ENCODE assay signal across 9 cellular contexts in the genomic region with DNA sequence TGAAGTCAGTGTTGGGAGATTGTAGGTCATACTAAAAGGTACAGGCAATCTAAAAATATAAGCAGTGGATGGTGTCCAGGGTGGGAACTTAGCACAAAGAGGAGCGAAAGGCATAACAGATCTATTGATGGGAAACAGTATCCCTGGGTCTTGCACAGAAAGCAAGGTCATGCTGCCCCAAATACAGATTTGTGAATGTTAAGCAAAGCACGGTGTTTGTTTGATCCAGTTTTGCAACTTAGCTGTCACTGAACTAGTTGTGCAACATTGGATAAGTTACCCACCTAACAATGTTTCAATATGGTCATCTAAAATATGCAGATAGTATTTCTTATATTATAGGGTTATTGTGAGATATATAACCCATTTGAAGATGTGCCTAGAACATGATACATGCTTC.
"Had no signal": no experiment of that assay in that cellular context is flagged by ENCODE, and none has a peak within 500 bp of the region (broad histone marks: within the 10 kb centered on the region; RNA-seq: fewer than 3 reads in every experiment).

No MANE protein-coding gene starts in this region.

- H2AFZ ChIP-seq: GM23248 had no signal

- H3K4me1 ChIP-seq: HAP-1 had no signal

- H3K27ac Mint-ChIP-seq: HFFc6 had no signal

- H3K36me3 ChIP-seq: HAP-1 had no signal

- H3K9ac ChIP-seq: GM23248 had no signal

- FAIRE-seq: K562 had no signal

- H3K27ac ChIP-seq: GM23248 had no signal

- H3K9me3 Mint-ChIP-seq: HFFc6 had no signal

- H3K4me3 ChIP-seq: GM23248, HAP-1, K562 had no signal

- ATAC-seq: HCT116, K562 had no signal

- H3K9me3 ChIP-seq: HAP-1 had no signal

- DNase-seq: GM23248, GOT3, H7, HFFc6, IMR-90, KG1 had no signal

- H3K4me3 Mint-ChIP-seq: HFFc6 had no signal
